Comparison of ENCODE assay signal across 8 cellular contexts in genomic region chr17:81238815-81239713, GRCh38. TPM values are rescaled to one million over a fixed set of nuclear protein-coding genes. Genes with fewer than 3 reads are reported as not detected.
DNase-seq lines count a peak whose midpoint lies in the region; ATAC-seq and TF ChIP-seq lines count a peak whose summit lies in the region.

TSS of gene NDUFAF8 (plus strand) at chr17:81239318. CDS start at chr17:81239364, 46 bp downstream.
TSS of gene TEPSIN (minus strand) at chr17:81239055. CDS start at chr17:81239033, 22 bp downstream.

- H3K36me3 ChIP-seq in upper lobe of right lung: no peaks in the 10 kb centered on the region

- intact Hi-C loops in left cardiac atrium (cut with DNase I) (no loop called here), posterior vena cava (cut with DNase I) (no loop called here), upper lobe of right lung (cut with DNase I) (no loop called here)

- no peaks in the 10 kb centered on the region for H3K9me3 Mint-ChIP-seq in T-helper 1 cell treated with Interleukin-12 subunit alpha and Interleukin-12 subunit beta and Interleukin-4 antibody, amounts not matched to agents 30 μg/mL and 1 μg/mL, for 36 hours

- TF ChIP-seq CTCF in GM13977 (IDR thresholded peaks at IDR 0.05; ENCODE audit: extremely low read depth, insufficient read depth, missing control alignments): no peak
- no peak for TF ChIP-seq CTCF in upper lobe of right lung (IDR thresholded peaks at IDR 0.05)

- H3K4me1 Mint-ChIP-seq in T-helper 1 cell treated with Interleukin-12 subunit alpha and Interleukin-12 subunit beta and Interleukin-4 antibody, amounts not matched to agents 30 μg/mL and 1 μg/mL, for 36 hours (ENCODE audit: low read depth): peaks cover 25% of the 10 kb centered on the region

- ATAC-seq in HG02884 (IDR thresholded peaks at IDR 0.05; ENCODE audit: unreplicated experiment): peak; percentile 88
- ATAC-seq in left cardiac atrium: peak; percentile 97 to 98
- ATAC-seq in upper lobe of right lung: peak; percentile 96

- peaks cover 15% of the 10 kb centered on the region for H3K36me3 Mint-ChIP-seq in T-helper 1 cell treated with Interleukin-12 subunit alpha and Interleukin-12 subunit beta and Interleukin-4 antibody, amounts not matched to agents 30 μg/mL and 1 μg/mL, for 36 hours (ENCODE audit: low read depth)

- peak within 1 kb of the TSS; percentile 86 for H3K27ac ChIP-seq in upper lobe of right lung

- in situ Hi-C loops in GM13977 (cut with MboI; ENCODE audit: low pct_unique_long_range_greater_than_20kb, low sequenced_read_pairs, unreplicated experiment): no loop called here

- H3K4me1 ChIP-seq in upper lobe of right lung: peaks cover 19% of the 10 kb centered on the region

- no peaks in the 10 kb centered on the region for H3K27me3 Mint-ChIP-seq in T-helper 1 cell treated with Interleukin-12 subunit alpha and Interleukin-12 subunit beta and Interleukin-4 antibody, amounts not matched to agents 30 μg/mL and 1 μg/mL, for 36 hours (ENCODE audit: low read depth)

- H3K4me3 Mint-ChIP-seq in T-helper 1 cell treated with Interleukin-12 subunit alpha and Interleukin-12 subunit beta and Interleukin-4 antibody, amounts not matched to agents 30 μg/mL and 1 μg/mL, for 36 hours: peak within 1 kb of the TSS; percentile 97

- peak; percentile 100 for DNase-seq in GM13977 (ENCODE audit: low spot score)
- peak; percentile 99 for DNase-seq in NCI-H1694 (lab: John Stamatoyannopoulos, UW)
- peak; percentile 99 for DNase-seq in amniotic stem cell (lab: John Stamatoyannopoulos, UW)
- peak; percentile 97 for DNase-seq in left cardiac atrium
- DNase-seq in posterior vena cava (ENCODE audit: low spot score): peak; percentile 98
- DNase-seq in upper lobe of right lung: peak; percentile 97

- peak within 1 kb of the TSS; percentile 99 for H3K4me3 ChIP-seq in upper lobe of right lung

- H3K9me3 ChIP-seq in upper lobe of right lung: no peaks in the 10 kb centered on the region

- H3K27me3 ChIP-seq in upper lobe of right lung: no peaks in the 10 kb centered on the region

- H3K27ac Mint-ChIP-seq in T-helper 1 cell treated with Interleukin-12 subunit alpha and Interleukin-12 subunit beta and Interleukin-4 antibody, amounts not matched to agents 30 μg/mL and 1 μg/mL, for 36 hours: peak within 1 kb of the TSS; percentile 94

RNA-seq across cellular contexts. Expression of gene NDUFAF8, which starts in this region (rescaled TPM):
- total RNA-seq in left cardiac atrium (10 to 100 TPM; 60.2 to 66.5 TPM), posterior vena cava (10 to 100 TPM; 27.8 to 33.7 TPM), upper lobe of right lung (32.6 TPM)

RNA-seq across cellular contexts. Expression of gene TEPSIN, which starts in this region (rescaled TPM):
- total RNA-seq in left cardiac atrium (10 to 100 TPM; 12.7 to 14.0 TPM), posterior vena cava (10 to 100 TPM; 17.4 to 18.4 TPM), upper lobe of right lung (40.2 TPM)

Comparison
In these comparisons a context has a peak if more than half of its experiments do, and no peak if none do; other contexts are left out.
1. Peak in every context shown above with its lines: DNase-seq, ATAC-seq, H3K4me3 ChIP-seq and H3K27ac ChIP-seq.